1 cellular context compared by ENCODE assay signal in the genomic region with DNA sequence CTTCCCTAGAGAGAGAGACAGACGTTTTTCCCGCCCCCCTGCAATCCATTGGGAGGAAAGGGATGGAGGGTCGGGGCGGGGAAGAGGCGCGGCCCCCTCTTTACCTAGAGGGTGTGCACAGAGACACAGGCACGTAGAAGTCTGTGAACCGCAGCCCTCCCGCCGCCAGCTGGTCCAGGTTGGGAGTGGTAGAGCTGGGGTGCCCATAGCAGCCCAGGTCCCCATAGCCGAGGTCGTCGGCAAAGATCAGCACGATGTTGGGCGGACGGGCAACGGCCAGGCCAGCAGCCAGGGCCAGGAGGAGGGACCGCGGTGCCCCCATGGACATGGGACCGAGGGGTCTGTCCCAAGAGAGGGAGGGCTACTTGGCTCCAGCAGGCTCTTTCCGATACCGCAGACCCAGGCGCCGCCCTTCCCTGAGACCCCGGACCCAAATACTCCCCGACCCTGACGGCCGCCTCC.
TF ChIP-seq lines count a peak whose summit lies in the region.

No MANE protein-coding gene starts in this region.

TF ChIP-seq in IMR-90, 13 proteins besides CTCF, POLR2A, EP300 and RAD21:
- TF ChIP-seq RFX5 (IDR thresholded peaks at IDR 0.05; ENCODE audit: low read depth, low read length) (no peak), CEBPB (IDR thresholded peaks at IDR 0.05; ENCODE audit: low read depth, low read length) (no peak), SMC3 (IDR thresholded peaks at IDR 0.05; ENCODE audit: low read depth, low read length) (no peak)
